In the genomic region with DNA sequence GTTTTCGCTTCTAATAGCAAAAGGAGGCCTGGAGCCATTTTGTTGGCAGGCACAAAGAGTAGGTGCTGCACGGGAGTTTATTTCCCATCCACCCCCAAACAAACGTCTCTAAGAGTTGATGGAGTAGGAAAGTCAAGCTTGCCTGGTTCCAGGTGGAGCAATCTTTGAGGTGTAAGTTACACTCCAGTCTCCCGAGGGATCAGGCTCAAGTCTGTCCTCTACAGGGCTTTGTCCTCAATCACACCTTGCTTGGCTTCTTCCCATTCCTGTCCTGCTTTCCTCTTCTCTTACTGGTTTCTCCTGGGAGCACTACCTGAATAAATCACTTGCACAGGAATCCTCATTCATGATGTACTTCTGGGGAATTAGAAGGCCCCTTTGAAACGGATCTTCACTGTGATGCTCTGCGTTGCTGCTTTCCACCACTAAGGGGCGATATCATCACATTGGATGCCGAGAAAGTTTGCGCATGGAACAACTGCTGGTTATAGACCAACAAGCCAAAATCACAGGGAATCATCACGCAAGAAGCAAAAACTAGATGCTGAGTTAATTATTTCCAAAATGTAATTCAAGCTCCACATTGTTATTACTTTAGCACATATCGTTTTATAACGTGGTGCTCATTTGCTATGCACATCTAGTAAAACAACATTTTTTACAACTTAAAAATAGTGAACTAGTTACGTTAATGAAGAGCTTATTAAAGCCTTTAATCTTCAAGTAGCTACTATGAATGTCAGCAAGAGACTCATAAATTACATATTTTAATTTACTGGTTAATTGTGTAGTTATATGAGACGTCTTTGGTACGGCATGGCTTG, we compare ENCODE assay signal across 2 cellular contexts.
TF ChIP-seq lines count a peak whose summit lies in the region.

No MANE protein-coding gene starts in this region.

TF ChIP-seq in GM23338, 12 proteins besides CTCF, POLR2A, EP300 and RAD21 (continues in another document):
- TF ChIP-seq, protein P1, sequence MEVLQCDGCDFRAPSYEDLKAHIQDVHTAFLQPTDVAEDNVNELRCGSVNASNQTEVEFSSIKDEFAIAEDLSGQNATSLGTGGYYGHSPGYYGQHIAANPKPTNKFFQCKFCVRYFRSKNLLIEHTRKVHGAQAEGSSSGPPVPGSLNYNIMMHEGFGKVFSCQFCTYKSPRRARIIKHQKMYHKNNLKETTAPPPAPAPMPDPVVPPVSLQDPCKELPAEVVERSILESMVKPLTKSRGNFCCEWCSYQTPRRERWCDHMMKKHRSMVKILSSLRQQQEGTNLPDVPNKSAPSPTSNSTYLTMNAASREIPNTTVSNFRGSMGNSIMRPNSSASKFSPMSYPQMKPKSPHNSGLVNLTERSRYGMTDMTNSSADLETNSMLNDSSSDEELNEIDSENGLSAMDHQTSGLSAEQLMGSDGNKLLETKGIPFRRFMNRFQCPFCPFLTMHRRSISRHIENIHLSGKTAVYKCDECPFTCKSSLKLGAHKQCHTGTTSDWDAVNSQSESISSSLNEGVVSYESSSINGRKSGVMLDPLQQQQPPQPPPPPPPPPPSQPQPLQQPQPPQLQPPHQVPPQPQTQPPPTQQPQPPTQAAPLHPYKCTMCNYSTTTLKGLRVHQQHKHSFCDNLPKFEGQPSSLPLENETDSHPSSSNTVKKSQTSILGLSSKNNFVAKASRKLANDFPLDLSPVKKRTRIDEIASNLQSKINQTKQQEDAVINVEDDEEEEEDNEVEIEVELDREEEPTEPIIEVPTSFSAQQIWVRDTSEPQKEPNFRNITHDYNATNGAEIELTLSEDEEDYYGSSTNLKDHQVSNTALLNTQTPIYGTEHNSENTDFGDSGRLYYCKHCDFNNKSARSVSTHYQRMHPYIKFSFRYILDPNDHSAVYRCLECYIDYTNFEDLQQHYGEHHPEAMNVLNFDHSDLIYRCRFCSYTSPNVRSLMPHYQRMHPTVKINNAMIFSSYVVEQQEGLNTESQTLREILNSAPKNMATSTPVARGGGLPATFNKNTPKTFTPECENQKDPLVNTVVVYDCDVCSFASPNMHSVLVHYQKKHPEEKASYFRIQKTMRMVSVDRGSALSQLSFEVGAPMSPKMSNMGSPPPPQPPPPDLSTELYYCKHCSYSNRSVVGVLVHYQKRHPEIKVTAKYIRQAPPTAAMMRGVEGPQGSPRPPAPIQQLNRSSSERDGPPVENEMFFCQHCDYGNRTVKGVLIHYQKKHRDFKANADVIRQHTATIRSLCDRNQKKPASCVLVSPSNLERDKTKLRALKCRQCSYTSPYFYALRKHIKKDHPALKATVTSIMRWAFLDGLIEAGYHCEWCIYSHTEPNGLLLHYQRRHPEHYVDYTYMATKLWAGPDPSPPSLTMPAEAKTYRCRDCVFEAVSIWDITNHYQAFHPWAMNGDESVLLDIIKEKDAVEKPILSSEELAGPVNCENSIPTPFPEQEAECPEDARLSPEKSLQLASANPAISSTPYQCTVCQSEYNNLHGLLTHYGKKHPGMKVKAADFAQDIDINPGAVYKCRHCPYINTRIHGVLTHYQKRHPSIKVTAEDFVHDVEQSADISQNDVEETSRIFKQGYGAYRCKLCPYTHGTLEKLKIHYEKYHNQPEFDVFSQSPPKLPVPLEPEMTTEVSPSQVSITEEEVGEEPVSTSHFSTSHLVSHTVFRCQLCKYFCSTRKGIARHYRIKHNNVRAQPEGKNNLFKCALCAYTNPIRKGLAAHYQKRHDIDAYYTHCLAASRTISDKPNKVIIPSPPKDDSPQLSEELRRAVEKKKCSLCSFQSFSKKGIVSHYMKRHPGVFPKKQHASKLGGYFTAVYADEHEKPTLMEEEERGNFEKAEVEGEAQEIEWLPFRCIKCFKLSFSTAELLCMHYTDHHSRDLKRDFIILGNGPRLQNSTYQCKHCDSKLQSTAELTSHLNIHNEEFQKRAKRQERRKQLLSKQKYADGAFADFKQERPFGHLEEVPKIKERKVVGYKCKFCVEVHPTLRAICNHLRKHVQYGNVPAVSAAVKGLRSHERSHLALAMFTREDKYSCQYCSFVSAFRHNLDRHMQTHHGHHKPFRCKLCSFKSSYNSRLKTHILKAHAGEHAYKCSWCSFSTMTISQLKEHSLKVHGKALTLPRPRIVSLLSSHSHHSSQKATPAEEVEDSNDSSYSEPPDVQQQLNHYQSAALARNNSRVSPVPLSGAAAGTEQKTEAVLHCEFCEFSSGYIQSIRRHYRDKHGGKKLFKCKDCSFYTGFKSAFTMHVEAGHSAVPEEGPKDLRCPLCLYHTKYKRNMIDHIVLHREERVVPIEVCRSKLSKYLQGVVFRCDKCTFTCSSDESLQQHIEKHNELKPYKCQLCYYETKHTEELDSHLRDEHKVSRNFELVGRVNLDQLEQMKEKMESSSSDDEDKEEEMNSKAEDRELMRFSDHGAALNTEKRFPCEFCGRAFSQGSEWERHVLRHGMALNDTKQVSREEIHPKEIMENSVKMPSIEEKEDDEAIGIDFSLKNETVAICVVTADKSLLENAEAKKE (CRISPR knock-in tag; IDR thresholded peaks at IDR 0.05), result no peak
- TF ChIP-seq EZH2 (IDR thresholded peaks at IDR 0.05; ENCODE audit: low read depth, unreplicated experiment) (no peak), ZNF331 (CRISPR knock-in tag; IDR thresholded peaks at IDR 0.05; ENCODE audit: low read depth) (no peak), ZNF114 (CRISPR knock-in tag; IDR thresholded peaks at IDR 0.05) (no peak), REST (IDR thresholded peaks at IDR 0.05; ENCODE audit: unreplicated experiment) (no peak), EZH2phosphoT487 (IDR thresholded peaks at IDR 0.05; ENCODE audit: unreplicated experiment) (no peak)
- TF ChIP-seq, protein P2, sequence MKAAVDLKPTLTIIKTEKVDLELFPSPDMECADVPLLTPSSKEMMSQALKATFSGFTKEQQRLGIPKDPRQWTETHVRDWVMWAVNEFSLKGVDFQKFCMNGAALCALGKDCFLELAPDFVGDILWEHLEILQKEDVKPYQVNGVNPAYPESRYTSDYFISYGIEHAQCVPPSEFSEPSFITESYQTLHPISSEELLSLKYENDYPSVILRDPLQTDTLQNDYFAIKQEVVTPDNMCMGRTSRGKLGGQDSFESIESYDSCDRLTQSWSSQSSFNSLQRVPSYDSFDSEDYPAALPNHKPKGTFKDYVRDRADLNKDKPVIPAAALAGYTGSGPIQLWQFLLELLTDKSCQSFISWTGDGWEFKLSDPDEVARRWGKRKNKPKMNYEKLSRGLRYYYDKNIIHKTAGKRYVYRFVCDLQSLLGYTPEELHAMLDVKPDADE (IDR thresholded peaks at IDR 0.05), result no peak

TF ChIP-seq in endothelial cell of umbilical vein, 7 proteins besides CTCF, POLR2A, EP300 and RAD21 (continued from another document):
- TF ChIP-seq, protein P3, sequence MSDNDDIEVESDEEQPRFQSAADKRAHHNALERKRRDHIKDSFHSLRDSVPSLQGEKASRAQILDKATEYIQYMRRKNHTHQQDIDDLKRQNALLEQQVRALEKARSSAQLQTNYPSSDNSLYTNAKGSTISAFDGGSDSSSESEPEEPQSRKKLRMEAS (IDR thresholded peaks at IDR 0.05; ENCODE audit: insufficient read depth, insufficient read length), result no peak
- TF ChIP-seq FOS (IDR thresholded peaks at IDR 0.05; ENCODE audit: borderline replicate concordance, insufficient read depth, low read length) (no peak), POLR2AphosphoS5 (IDR thresholded peaks at IDR 0.05; ENCODE audit: insufficient read depth, low read depth, low read length) (no peak), GATA2 (IDR thresholded peaks at IDR 0.05; ENCODE audit: insufficient read depth, insufficient read length, low read depth, low read length) (no peak)
